13 cellular contexts compared by ENCODE assay signal in genomic region chr7:94228223-94228622, GRCh38.
A peak's percentile ranks its signal among the peaks of the same experiment; 100 is the strongest.
DNase-seq lines count a peak whose midpoint lies in the region; ATAC-seq and TF ChIP-seq lines count a peak whose summit lies in the region.
"Had no signal": no experiment of that assay in that cellular context is flagged by ENCODE, and none has a peak within 500 bp of the region (broad histone marks: within the 10 kb centered on the region; RNA-seq: fewer than 3 reads in every experiment).

No MANE protein-coding gene starts in this region.

- H3K4me3 ChIP-seq in NT2/D1 (ENCODE audit: insufficient read length, low read depth), result no peak overlapping the region
- H3K4me3 ChIP-seq in endodermal cell (ENCODE audit: low read length), result no peak overlapping the region
- H3K4me3 ChIP-seq: A549 had no signal

- H3K4me1 ChIP-seq in NT2/D1 (ENCODE audit: insufficient read depth, insufficient read length) (peaks cover 2% of the 10 kb centered on the region), endodermal cell (ENCODE audit: control insufficient read depth, insufficient read depth, low read length) (peaks cover 3% of the 10 kb centered on the region)

- DNase-seq in NT2/D1 (ENCODE audit: low read depth, low spot score), result peak; percentile 18
- peak; percentile 60 for DNase-seq in endodermal cell
- DNase-seq in osteocyte (ENCODE audit: extremely low spot score, unreplicated experiment), result no peak
- DNase-seq in epidermal melanocyte (ENCODE audit: insufficient read length, low spot score), result no peak
- DNase-seq in activated CD4-positive, alpha-beta memory T cell treated with anti-CD3 and anti-CD28 coated beads for 36 hours, result no peak
- DNase-seq: CD8-positive, alpha-beta T cell; COR-L47; DND-41; GDM1; H9 had no signal

- H3K9me3 ChIP-seq in NT2/D1 (ENCODE audit: insufficient read depth, low read length) (no peaks in the 10 kb centered on the region), endodermal cell (ENCODE audit: control insufficient read depth, low read length) (peaks cover 10% of the 10 kb centered on the region)
- H3K9me3 ChIP-seq: A549 had no signal

- no peak for TF ChIP-seq CTCF in endodermal cell (conservative IDR thresholded peaks at IDR 0.05)
- TF ChIP-seq CTCF in osteocyte (IDR thresholded peaks at IDR 0.05), result no peak

- H3K36me3 ChIP-seq in NT2/D1 (ENCODE audit: insufficient read depth, insufficient read length, low read length), result no peaks in the 10 kb centered on the region
- H3K36me3 ChIP-seq in endodermal cell (ENCODE audit: control insufficient read depth, insufficient read depth, low read length), result no peaks in the 10 kb centered on the region

- H3K27ac ChIP-seq in endodermal cell (ENCODE audit: low read depth, low read length), result no peak overlapping the region
- H3K27ac ChIP-seq: A549 had no signal

- H3K4me1 Mint-ChIP-seq in endodermal cell (peaks cover 12% of the 10 kb centered on the region), osteocyte (ENCODE audit: unreplicated experiment) (peaks cover 48% of the 10 kb centered on the region)
- no peaks in the 10 kb centered on the region for H3K4me1 Mint-ChIP-seq in activated CD4-positive, alpha-beta memory T cell treated with anti-CD3 and anti-CD28 coated beads for 36 hours (ENCODE audit: low read depth)
- H3K4me1 Mint-ChIP-seq: CD14-positive monocyte had no signal

- H3K27me3 ChIP-seq in NT2/D1 (ENCODE audit: insufficient read depth, insufficient read length) (no peaks in the 10 kb centered on the region), endodermal cell (ENCODE audit: control insufficient read depth, insufficient read depth, low read length, poor library complexity, severe bottlenecking) (no peaks in the 10 kb centered on the region)

- POLR2A ChIA-PET in activated CD4-positive, alpha-beta memory T cell treated with anti-CD3 and anti-CD28 coated beads for 36 hours (lab: Charles Lee), result no interaction called here

- H3K9me3 Mint-ChIP-seq in endodermal cell (peaks cover 5% of the 10 kb centered on the region), osteocyte (ENCODE audit: unreplicated experiment) (peaks cover 17% of the 10 kb centered on the region)
- no peaks in the 10 kb centered on the region for H3K9me3 Mint-ChIP-seq in activated CD4-positive, alpha-beta memory T cell treated with anti-CD3 and anti-CD28 coated beads for 36 hours
- H3K9me3 Mint-ChIP-seq: CD8-positive, alpha-beta T cell; H9 had no signal

- H3K4me3 Mint-ChIP-seq in endodermal cell (no peak overlapping the region), osteocyte (ENCODE audit: unreplicated experiment) (no peak overlapping the region)
- no peak overlapping the region for H3K4me3 Mint-ChIP-seq in activated CD4-positive, alpha-beta memory T cell treated with anti-CD3 and anti-CD28 coated beads for 36 hours
- H3K4me3 Mint-ChIP-seq: CD14-positive monocyte; CD8-positive, alpha-beta T cell; H9 had no signal

- H3K36me3 Mint-ChIP-seq in endodermal cell (ENCODE audit: low read depth) (no peaks in the 10 kb centered on the region), osteocyte (ENCODE audit: unreplicated experiment) (no peaks in the 10 kb centered on the region)
- H3K36me3 Mint-ChIP-seq in activated CD4-positive, alpha-beta memory T cell treated with anti-CD3 and anti-CD28 coated beads for 36 hours, result no peaks in the 10 kb centered on the region
- H3K36me3 Mint-ChIP-seq: CD14-positive monocyte; CD8-positive, alpha-beta T cell had no signal

- H3K9ac ChIP-seq in NT2/D1 (ENCODE audit: insufficient read length, low read depth) (no peak overlapping the region), endodermal cell (ENCODE audit: extremely low read depth, low read length, poor library complexity, severe bottlenecking) (no peak overlapping the region)

- CTCF ChIA-PET in activated CD4-positive, alpha-beta memory T cell treated with anti-CD3 and anti-CD28 coated beads for 36 hours (lab: Charles Lee), result no interaction called here

- no peak for ATAC-seq in GM21529 (IDR thresholded peaks at IDR 0.05; ENCODE audit: unreplicated experiment)
- ATAC-seq: A549; CD8-positive, alpha-beta T cell had no signal

- intact Hi-C loops in activated CD4-positive, alpha-beta memory T cell treated with anti-CD3 and anti-CD28 coated beads for 36 hours (cut with micrococcal nuclease), result no loop called here

- H3K27ac Mint-ChIP-seq in endodermal cell (no peak overlapping the region), osteocyte (ENCODE audit: unreplicated experiment) (peak overlapping the region; percentile 78)
- no peak overlapping the region for H3K27ac Mint-ChIP-seq in activated CD4-positive, alpha-beta memory T cell treated with anti-CD3 and anti-CD28 coated beads for 36 hours
- H3K27ac Mint-ChIP-seq: CD14-positive monocyte; CD8-positive, alpha-beta T cell had no signal

- H3K27me3 Mint-ChIP-seq in endodermal cell (ENCODE audit: insufficient read depth) (peaks cover 9% of the 10 kb centered on the region), osteocyte (ENCODE audit: unreplicated experiment) (no peaks in the 10 kb centered on the region)
- peaks cover 1% of the 10 kb centered on the region for H3K27me3 Mint-ChIP-seq in activated CD4-positive, alpha-beta memory T cell treated with anti-CD3 and anti-CD28 coated beads for 36 hours

Comparison
In these comparisons a context has a peak if more than half of its experiments do, and no peak if none do; other contexts are left out.
1. DNase-seq: peak in NT2/D1 (single experiment) and endodermal cell (single experiment); none in osteocyte (single experiment), epidermal melanocyte (single experiment) and activated CD4-positive, alpha-beta memory T cell treated with anti-CD3 and anti-CD28 coated beads for 36 hours (single experiment).